Comparison of ENCODE assay signal across 12 cellular contexts in genomic region chr5:524442-525163, GRCh38. TPM values are rescaled to one million over a fixed set of nuclear protein-coding genes. Genes with fewer than 3 reads are reported as not detected.
A peak's percentile ranks its signal among the peaks of the same experiment; 100 is the strongest.
DNase-seq lines count a peak whose midpoint lies in the region; ATAC-seq and TF ChIP-seq lines count a peak whose summit lies in the region.
"Had no signal": no experiment of that assay in that cellular context is flagged by ENCODE, and none has a peak within 500 bp of the region (broad histone marks: within the 10 kb centered on the region; RNA-seq: fewer than 3 reads in every experiment).

SLC9A3 (minus strand) TSS chr5:524449.

- H3K79me1 ChIP-seq in neuronal stem cell (ENCODE audit: low read depth, low read length), result no peaks in the 10 kb centered on the region
- no peaks in the 10 kb centered on the region for H3K79me1 ChIP-seq in trophoblast cell (ENCODE audit: low read length)

- H3K27me3 Mint-ChIP-seq in Caco-2 (ENCODE audit: insufficient read depth, unreplicated experiment) (peaks cover 17% of the 10 kb centered on the region), glutamatergic neuron (ENCODE audit: unreplicated experiment) (peaks cover 21% of the 10 kb centered on the region)

- DNase-seq in Caco-2 (no peak), Panc1 (ENCODE audit: low read depth, low spot score) (no peak), glutamatergic neuron (no peak), neuronal stem cell (ENCODE audit: low spot score) (no peak), trophoblast cell (no peak), NCI-H524 treated with DMSO at 0.1 percent for 48 hours (lab: John Stamatoyannopoulos, UW) (no peak), KG1 (lab: John Stamatoyannopoulos, UW) (no peak)
- DNase-seq: activated CD4-positive, alpha-beta T cell treated with anti-CD3 and anti-CD28 coated beads, Interleukin-2, amount 10 ng/mL, durations not matched to agents 7 days and 5 days; MM.1S; NCI-H446 had no signal

- H3K18ac ChIP-seq in neuronal stem cell (ENCODE audit: low read length), result peak within 1 kb of the TSS; percentile 64
- H3K18ac ChIP-seq in trophoblast cell (ENCODE audit: low read length), result no peak within 1 kb of the TSS

- H3K27me3 ChIP-seq in Caco-2 (replicated peaks; ENCODE audit: control insufficient read depth, insufficient read depth, low read length), result no peaks in the 10 kb centered on the region; the same call in 1 of the 2 replicates
- H3K27me3 ChIP-seq in Panc1 (ENCODE audit: control insufficient read depth, insufficient read depth, low read length), result peaks cover 7% of the 10 kb centered on the region
- H3K27me3 ChIP-seq in neuronal stem cell (ENCODE audit: control insufficient read depth in 3 of 3, insufficient read depth in 3 of 3, low read depth in 1 of 3, low read length in 3 of 3), result peaks cover 47 to 93% (median 73%) of the 10 kb centered on the region in 3 experiments
- H3K27me3 ChIP-seq in trophoblast cell (ENCODE audit: insufficient read depth, low read length), result peaks cover 55% of the 10 kb centered on the region

- peak within 1 kb of the TSS; percentile 96 for H2AK5ac ChIP-seq in neuronal stem cell (ENCODE audit: low read depth, low read length)
- no peak within 1 kb of the TSS for H2AK5ac ChIP-seq in trophoblast cell (ENCODE audit: low read length)

- POLR2A ChIA-PET in Caco-2 (lab: Charles Lee), result no interaction called here
- POLR2A ChIA-PET in Panc1 (lab: Charles Lee), result no interaction called here

- peak within 1 kb of the TSS; percentile 26 for H2BK15ac ChIP-seq in neuronal stem cell (ENCODE audit: low read length)

- H3K36me3 Mint-ChIP-seq in Caco-2 (ENCODE audit: insufficient read depth, unreplicated experiment) (no peaks in the 10 kb centered on the region), glutamatergic neuron (ENCODE audit: unreplicated experiment) (no peaks in the 10 kb centered on the region)

- H2BK12ac ChIP-seq in neuronal stem cell (ENCODE audit: low read length) (peak within 1 kb of the TSS; percentile 41), trophoblast cell (ENCODE audit: low read length) (no peak within 1 kb of the TSS)

- ATAC-seq in Panc1 (no peak), HG03565 (IDR thresholded peaks at IDR 0.05; ENCODE audit: unreplicated experiment) (no peak)

- in situ Hi-C loops in Panc1 (cut with HindIII; ENCODE audit: low pct_unique_long_range_greater_than_20kb, low sequenced_read_pairs), result no loop called here

- H4K91ac ChIP-seq in neuronal stem cell (ENCODE audit: low read depth, low read length, poor library complexity), result no peak within 1 kb of the TSS
- H4K91ac ChIP-seq in trophoblast cell (ENCODE audit: low read depth, low read length), result no peak within 1 kb of the TSS

- BruUV-seq in Caco-2 (replicated peaks; lab: Mats Ljungman, UMichigan) (no TSS peak), Panc1 (replicated peaks; lab: Mats Ljungman, UMichigan) (no TSS peak)

- H3K4me3 Mint-ChIP-seq in Caco-2 (ENCODE audit: unreplicated experiment) (peak within 1 kb of the TSS; percentile 60), glutamatergic neuron (ENCODE audit: unreplicated experiment) (peak within 1 kb of the TSS; percentile 63)
- H3K4me3 Mint-ChIP-seq: activated CD4-positive, alpha-beta T cell treated with anti-CD3 and anti-CD28 coated beads, Interleukin-2, amount 10 ng/mL, durations not matched to agents 7 days and 5 days had no signal

- H3K4ac ChIP-seq in neuronal stem cell (ENCODE audit: low read length) (no peak within 1 kb of the TSS), trophoblast cell (ENCODE audit: low read depth, low read length) (no peak within 1 kb of the TSS)

- peak within 1 kb of the TSS; percentile 86 for H2AFZ ChIP-seq in neuronal stem cell (ENCODE audit: low read length)
- no peak within 1 kb of the TSS for H2AFZ ChIP-seq in trophoblast cell (ENCODE audit: insufficient read depth, low read length, poor library complexity)

- H3K36me3 ChIP-seq in Caco-2 (ENCODE audit: control insufficient read depth, insufficient read depth, low read length) (no peaks in the 10 kb centered on the region), Panc1 (ENCODE audit: control insufficient read depth, insufficient read depth, low read length) (no peaks in the 10 kb centered on the region), neuronal stem cell (replicated peaks in 1 of 2; ENCODE audit: control insufficient read depth in 2 of 2, insufficient read depth in 2 of 2, low read length in 2 of 2) (no peaks in the 10 kb centered on the region), trophoblast cell (ENCODE audit: control insufficient read depth in 1 of 2, insufficient read depth in 2 of 2, low read length in 2 of 2) (no peaks in the 10 kb centered on the region)
- H3K36me3 ChIP-seq: pancreas had no signal

- H3K14ac ChIP-seq in neuronal stem cell (ENCODE audit: low read length) (peak within 1 kb of the TSS; percentile 71), trophoblast cell (ENCODE audit: low read length) (no peak within 1 kb of the TSS)

- no peaks in the 10 kb centered on the region for H3K9me3 ChIP-seq in Caco-2
- H3K9me3 ChIP-seq in Panc1 (ENCODE audit: control insufficient read depth, insufficient read depth, low read depth, low read length), result no peaks in the 10 kb centered on the region
- H3K9me3 ChIP-seq in neuronal stem cell (replicated peaks in 1 of 2; ENCODE audit: control insufficient read depth in 2 of 2, insufficient read depth in 1 of 2, low read depth in 1 of 2, low read length in 2 of 2), result peaks cover 0 to 3% of the 10 kb centered on the region in 2 donors
- H3K9me3 ChIP-seq in trophoblast cell (ENCODE audit: insufficient read depth, low read depth, low read length), result peaks cover 16% of the 10 kb centered on the region
- H3K9me3 ChIP-seq: pancreas had no signal

- H3K4me1 ChIP-seq in Caco-2 (peaks cover 15% of the 10 kb centered on the region), Panc1 (ENCODE audit: control insufficient read depth, insufficient read depth, low read length) (0 out of 2 replicates have a peak, but pooled peaks cover 2% of the 10 kb centered on the region), neuronal stem cell (ENCODE audit: control insufficient read depth in 2 of 2, insufficient read depth in 1 of 2, low read depth in 1 of 2, low read length in 2 of 2) (peaks cover 6 to 15% of the 10 kb centered on the region in 2 donors), trophoblast cell (ENCODE audit: control insufficient read depth in 1 of 2, insufficient read depth in 2 of 2, low read length in 2 of 2) (peaks cover 0 to 3% of the 10 kb centered on the region in 2 experiments)
- H3K4me1 ChIP-seq: pancreas had no signal

- H3K23ac ChIP-seq in neuronal stem cell (ENCODE audit: low read depth, low read length, poor library complexity) (peak within 1 kb of the TSS; percentile 89), trophoblast cell (ENCODE audit: low read length) (no peak within 1 kb of the TSS)

- intact Hi-C loops in Caco-2 (cut with micrococcal nuclease; ENCODE audit: unreplicated experiment), result no loop called here
- intact Hi-C loops in Panc1 (cut with micrococcal nuclease; ENCODE audit: unreplicated experiment), result no loop called here

- H4K8ac ChIP-seq in neuronal stem cell (ENCODE audit: low read depth, low read length), result no peak within 1 kb of the TSS
- no peak within 1 kb of the TSS for H4K8ac ChIP-seq in trophoblast cell (ENCODE audit: low read depth, low read length)

- H3K4me2 ChIP-seq in neuronal stem cell (ENCODE audit: insufficient read depth, low read length, poor library complexity, severe bottlenecking), result peak within 1 kb of the TSS; percentile 83
- H3K4me2 ChIP-seq in trophoblast cell (ENCODE audit: low read length), result no peak within 1 kb of the TSS

- no peak within 1 kb of the TSS for H4K12ac ChIP-seq in trophoblast cell (ENCODE audit: low read depth, low read length)

- H3K27ac Mint-ChIP-seq in Caco-2 (ENCODE audit: unreplicated experiment) (no peak within 1 kb of the TSS), glutamatergic neuron (ENCODE audit: unreplicated experiment) (no peak within 1 kb of the TSS)
- H3K27ac Mint-ChIP-seq: activated CD4-positive, alpha-beta T cell treated with anti-CD3 and anti-CD28 coated beads, Interleukin-2, amount 10 ng/mL, durations not matched to agents 7 days and 5 days had no signal

- H3K9ac ChIP-seq in neuronal stem cell (ENCODE audit: low read depth, low read length, poor library complexity) (no peak within 1 kb of the TSS), trophoblast cell (ENCODE audit: low read length) (no peak within 1 kb of the TSS)

- H3K27ac ChIP-seq in Panc1 (ENCODE audit: low read length) (no peak within 1 kb of the TSS), neuronal stem cell (replicated peaks; ENCODE audit: low read length) (no peak within 1 kb of the TSS), trophoblast cell (ENCODE audit: low read depth, low read length) (no peak within 1 kb of the TSS)
- H3K27ac ChIP-seq: pancreas had no signal

- H3K9me3 Mint-ChIP-seq in Caco-2 (ENCODE audit: unreplicated experiment) (no peaks in the 10 kb centered on the region), glutamatergic neuron (ENCODE audit: unreplicated experiment) (peaks cover 2% of the 10 kb centered on the region)
- H3K9me3 Mint-ChIP-seq: activated CD4-positive, alpha-beta T cell treated with anti-CD3 and anti-CD28 coated beads, Interleukin-2, amount 10 ng/mL, durations not matched to agents 7 days and 5 days had no signal

- H2BK5ac ChIP-seq in neuronal stem cell (ENCODE audit: low read length) (no peak within 1 kb of the TSS), trophoblast cell (ENCODE audit: low read depth, low read length, poor library complexity) (no peak within 1 kb of the TSS)

- CTCF ChIA-PET in Caco-2 (lab: Charles Lee) (interaction anchor here (1.0 kb wide), 1 partner anchor 78 kb away, joined by 5 read pairs; no protein-coding TSS in a partner anchor), Panc1 (lab: Charles Lee) (no interaction called here)

- no peak within 1 kb of the TSS for H2BK120ac ChIP-seq in neuronal stem cell (ENCODE audit: low read depth, low read length)
- H2BK120ac ChIP-seq in trophoblast cell (ENCODE audit: insufficient read depth, low read length, poor library complexity), result no peak within 1 kb of the TSS

- WGBS in neuronal stem cell (ENCODE audit: extremely low coverage in 2 of 2, insufficient read length in 2 of 2, insufficient replicate concordance in 1 of 2), 2 donors, result no CpG with 5 or more reads among the region's 66 CpGs
- WGBS in trophoblast cell (ENCODE audit: extremely low coverage, insufficient coverage, insufficient read length), result no CpG with 5 or more reads among the region's 66 CpGs

- no peaks in the 10 kb centered on the region for H3K4me1 Mint-ChIP-seq in Caco-2 (ENCODE audit: low read depth, unreplicated experiment)
- H3K4me1 Mint-ChIP-seq in glutamatergic neuron (ENCODE audit: low read depth, unreplicated experiment), result no peaks in the 10 kb centered on the region

- TF ChIP-seq CTCF in Caco-2 (IDR thresholded peaks at IDR 0.05; ENCODE audit: insufficient read depth in 1 of 2, low read depth in 1 of 2, low read length in 1 of 2, severe bottlenecking in 1 of 2, unreplicated experiment in 1 of 2) (no peak), Panc1 (IDR thresholded peaks at IDR 0.05) (no peak), glutamatergic neuron (IDR thresholded peaks at IDR 0.05; ENCODE audit: partially characterized antibody, unreplicated experiment) (no peak)

- no peaks in the 10 kb centered on the region for H3K79me2 ChIP-seq in trophoblast cell (ENCODE audit: control insufficient read depth, insufficient read depth, low read length, poor library complexity)

- H3K4me3 ChIP-seq in Caco-2 (ENCODE audit: low read depth, low read length), result peak within 1 kb of the TSS; percentile 38
- H3K4me3 ChIP-seq in Panc1 (ENCODE audit: low read depth in 2 of 2, low read length in 2 of 2), result peak within 1 kb of the TSS; percentile 22 to 52
- peak within 1 kb of the TSS in 1 of 2 donors; percentile 13 for H3K4me3 ChIP-seq in neuronal stem cell (ENCODE audit: low read length in 2 of 2)
- H3K4me3 ChIP-seq in trophoblast cell (ENCODE audit: low read depth, low read length), result no peak within 1 kb of the TSS

RNA-seq across cellular contexts. Expression of gene SLC9A3, which starts in this region (rescaled TPM):
- total RNA-seq in Caco-2 (2022), result 3.4 and 3.7 TPM in 2 replicates
- total RNA-seq in Panc1 (2021; ENCODE audit: unreplicated experiment), result 2.0 TPM
- 2.4 TPM for polyA plus RNA-seq in Panc1 (2012; ENCODE audit: insufficient read length)
- total RNA-seq in glutamatergic neuron (ENCODE audit: unreplicated experiment), result 1.1 TPM
- 3.3 TPM for polyA plus RNA-seq in neuronal stem cell (2013, experiment 1 of 2)
- 3.2 TPM for polyA plus RNA-seq in neuronal stem cell (2013, experiment 2 of 2)
- polyA plus RNA-seq in trophoblast cell (2013), result 1.7 and 1.9 TPM in 2 replicates
